2 cellular contexts compared by ENCODE assay signal in the genomic region with DNA sequence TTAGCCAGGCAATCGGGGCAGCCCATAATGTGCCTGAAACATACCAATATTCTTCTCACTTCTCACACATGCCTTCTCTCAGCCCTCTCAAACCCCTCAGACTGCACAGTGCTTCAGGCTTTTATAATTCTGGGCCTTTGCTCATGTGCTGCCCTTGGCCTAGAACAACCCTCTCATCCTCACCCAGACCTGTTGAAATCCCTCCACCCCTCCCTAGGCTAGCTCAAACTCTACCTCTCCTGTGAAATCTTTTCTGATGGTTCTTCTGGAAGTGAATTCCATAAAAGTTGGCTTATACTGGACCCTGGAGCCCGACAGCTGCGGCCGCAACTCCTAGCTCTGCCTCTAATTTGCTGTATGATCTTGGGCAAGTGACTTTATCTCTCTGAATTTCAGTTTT.
TF ChIP-seq lines count a peak whose summit lies in the region.

No MANE protein-coding gene starts in this region.

TF ChIP-seq in SK-N-SH treated with all-trans-retinoic acid at 6 μM for 48 hours, 23 proteins besides CTCF, POLR2A, EP300 and RAD21 (continued from another document):
- TF ChIP-seq, protein P1, sequence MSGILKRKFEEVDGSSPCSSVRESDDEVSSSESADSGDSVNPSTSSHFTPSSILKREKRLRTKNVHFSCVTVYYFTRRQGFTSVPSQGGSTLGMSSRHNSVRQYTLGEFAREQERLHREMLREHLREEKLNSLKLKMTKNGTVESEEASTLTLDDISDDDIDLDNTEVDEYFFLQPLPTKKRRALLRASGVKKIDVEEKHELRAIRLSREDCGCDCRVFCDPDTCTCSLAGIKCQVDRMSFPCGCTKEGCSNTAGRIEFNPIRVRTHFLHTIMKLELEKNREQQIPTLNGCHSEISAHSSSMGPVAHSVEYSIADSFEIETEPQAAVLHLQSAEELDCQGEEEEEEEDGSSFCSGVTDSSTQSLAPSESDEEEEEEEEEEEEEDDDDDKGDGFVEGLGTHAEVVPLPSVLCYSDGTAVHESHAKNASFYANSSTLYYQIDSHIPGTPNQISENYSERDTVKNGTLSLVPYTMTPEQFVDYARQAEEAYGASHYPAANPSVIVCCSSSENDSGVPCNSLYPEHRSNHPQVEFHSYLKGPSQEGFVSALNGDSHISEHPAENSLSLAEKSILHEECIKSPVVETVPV (CRISPR knock-in tag; IDR thresholded peaks at IDR 0.05): no peak
- TF ChIP-seq BACH2 (CRISPR knock-in tag; IDR thresholded peaks at IDR 0.05; ENCODE audit: borderline replicate concordance) (no peak), OSR1 (CRISPR knock-in tag; IDR thresholded peaks at IDR 0.05) (no peak), CSDC2 (CRISPR knock-in tag; IDR thresholded peaks at IDR 0.05) (no peak), ZFP30 (CRISPR knock-in tag; IDR thresholded peaks at IDR 0.05) (no peak), GLIS3 (CRISPR knock-in tag; IDR thresholded peaks at IDR 0.05) (no peak), PPARA (CRISPR knock-in tag; IDR thresholded peaks at IDR 0.05; ENCODE audit: borderline replicate concordance) (no peak), RARB (CRISPR knock-in tag; IDR thresholded peaks at IDR 0.05) (no peak), SNAI2 (CRISPR knock-in tag; IDR thresholded peaks at IDR 0.05) (no peak), ZC3H10 (CRISPR knock-in tag; IDR thresholded peaks at IDR 0.05) (no peak)

TF ChIP-seq in SK-N-SH, 30 proteins besides CTCF, POLR2A, EP300 and RAD21 (continued from another document):
- TF ChIP-seq FOSL2 (IDR thresholded peaks at IDR 0.05; ENCODE audit: borderline replicate concordance, low read depth): no peak
- no peak for TF ChIP-seq TAF1 (IDR thresholded peaks at IDR 0.05; ENCODE audit: borderline replicate concordance, low read depth, low read length)
- TF ChIP-seq NRF1 (IDR thresholded peaks at IDR 0.05; ENCODE audit: low read depth, low read length): no peak
- TF ChIP-seq MEF2A (IDR thresholded peaks at IDR 0.05; ENCODE audit: borderline replicate concordance, low read depth): no peak
- no peak for TF ChIP-seq NFIC (IDR thresholded peaks at IDR 0.05; ENCODE audit: borderline replicate concordance)
- TF ChIP-seq, protein P2, sequence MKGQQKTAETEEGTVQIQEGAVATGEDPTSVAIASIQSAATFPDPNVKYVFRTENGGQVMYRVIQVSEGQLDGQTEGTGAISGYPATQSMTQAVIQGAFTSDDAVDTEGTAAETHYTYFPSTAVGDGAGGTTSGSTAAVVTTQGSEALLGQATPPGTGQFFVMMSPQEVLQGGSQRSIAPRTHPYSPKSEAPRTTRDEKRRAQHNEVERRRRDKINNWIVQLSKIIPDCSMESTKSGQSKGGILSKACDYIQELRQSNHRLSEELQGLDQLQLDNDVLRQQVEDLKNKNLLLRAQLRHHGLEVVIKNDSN (IDR thresholded peaks at IDR 0.05; ENCODE audit: borderline replicate concordance, low read depth): no peak
- TF ChIP-seq, protein P3, sequence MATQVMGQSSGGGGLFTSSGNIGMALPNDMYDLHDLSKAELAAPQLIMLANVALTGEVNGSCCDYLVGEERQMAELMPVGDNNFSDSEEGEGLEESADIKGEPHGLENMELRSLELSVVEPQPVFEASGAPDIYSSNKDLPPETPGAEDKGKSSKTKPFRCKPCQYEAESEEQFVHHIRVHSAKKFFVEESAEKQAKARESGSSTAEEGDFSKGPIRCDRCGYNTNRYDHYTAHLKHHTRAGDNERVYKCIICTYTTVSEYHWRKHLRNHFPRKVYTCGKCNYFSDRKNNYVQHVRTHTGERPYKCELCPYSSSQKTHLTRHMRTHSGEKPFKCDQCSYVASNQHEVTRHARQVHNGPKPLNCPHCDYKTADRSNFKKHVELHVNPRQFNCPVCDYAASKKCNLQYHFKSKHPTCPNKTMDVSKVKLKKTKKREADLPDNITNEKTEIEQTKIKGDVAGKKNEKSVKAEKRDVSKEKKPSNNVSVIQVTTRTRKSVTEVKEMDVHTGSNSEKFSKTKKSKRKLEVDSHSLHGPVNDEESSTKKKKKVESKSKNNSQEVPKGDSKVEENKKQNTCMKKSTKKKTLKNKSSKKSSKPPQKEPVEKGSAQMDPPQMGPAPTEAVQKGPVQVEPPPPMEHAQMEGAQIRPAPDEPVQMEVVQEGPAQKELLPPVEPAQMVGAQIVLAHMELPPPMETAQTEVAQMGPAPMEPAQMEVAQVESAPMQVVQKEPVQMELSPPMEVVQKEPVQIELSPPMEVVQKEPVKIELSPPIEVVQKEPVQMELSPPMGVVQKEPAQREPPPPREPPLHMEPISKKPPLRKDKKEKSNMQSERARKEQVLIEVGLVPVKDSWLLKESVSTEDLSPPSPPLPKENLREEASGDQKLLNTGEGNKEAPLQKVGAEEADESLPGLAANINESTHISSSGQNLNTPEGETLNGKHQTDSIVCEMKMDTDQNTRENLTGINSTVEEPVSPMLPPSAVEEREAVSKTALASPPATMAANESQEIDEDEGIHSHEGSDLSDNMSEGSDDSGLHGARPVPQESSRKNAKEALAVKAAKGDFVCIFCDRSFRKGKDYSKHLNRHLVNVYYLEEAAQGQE (IDR thresholded peaks at IDR 0.05; ENCODE audit: low read depth, low read length): no peak
- no peak for TF ChIP-seq SIN3A (IDR thresholded peaks at IDR 0.05; ENCODE audit: borderline replicate concordance, low read depth, low read length)
- TF ChIP-seq GABPA (IDR thresholded peaks at IDR 0.05; ENCODE audit: low read depth): no peak
- TF ChIP-seq, protein P4, sequence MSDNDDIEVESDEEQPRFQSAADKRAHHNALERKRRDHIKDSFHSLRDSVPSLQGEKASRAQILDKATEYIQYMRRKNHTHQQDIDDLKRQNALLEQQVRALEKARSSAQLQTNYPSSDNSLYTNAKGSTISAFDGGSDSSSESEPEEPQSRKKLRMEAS (IDR thresholded peaks at IDR 0.05; ENCODE audit: low read depth): no peak
- TF ChIP-seq JUND (IDR thresholded peaks at IDR 0.05): no peak
- no peak for TF ChIP-seq SMC3 (IDR thresholded peaks at IDR 0.05; ENCODE audit: low read depth, low read length)
- no peak for TF ChIP-seq RXRA (IDR thresholded peaks at IDR 0.05; ENCODE audit: borderline replicate concordance, low read depth)
- TF ChIP-seq RCOR1 (IDR thresholded peaks at IDR 0.05; ENCODE audit: low read length): no peak
- no peak for TF ChIP-seq EZH2phosphoT487 (IDR thresholded peaks at IDR 0.05; ENCODE audit: borderline replicate concordance, low read depth)
